Comparison of ENCODE assay signal across 11 cellular contexts in the genomic region with DNA sequence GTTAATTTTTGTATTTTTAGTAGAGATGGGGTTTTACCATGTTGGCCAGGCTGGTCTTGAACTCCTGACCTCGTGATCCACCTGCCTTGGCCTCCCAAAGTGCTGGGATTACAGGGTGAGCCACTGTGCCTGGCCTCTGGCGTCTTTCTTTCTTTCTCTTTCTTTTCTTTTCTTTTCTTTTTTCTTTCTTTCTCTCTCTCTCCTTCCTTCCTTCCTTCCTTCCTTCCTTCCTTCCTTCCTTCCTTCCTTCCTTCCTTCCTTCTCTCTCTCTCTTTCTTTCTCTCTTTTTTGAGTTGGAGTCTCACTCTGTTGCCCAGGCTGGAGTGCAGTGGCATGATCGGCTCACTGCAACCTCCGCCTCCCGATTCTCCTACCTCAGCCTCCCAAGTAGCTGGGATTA. TPM values are rescaled to one million over a fixed set of nuclear protein-coding genes. Genes with fewer than 3 reads are reported as not detected.
"Had no signal": no experiment of that assay in that cellular context is flagged by ENCODE, and none has a peak within 500 bp of the region (broad histone marks: within the 10 kb centered on the region; RNA-seq: fewer than 3 reads in every experiment).

No MANE protein-coding gene starts in this region.

RNA-seq across cellular contexts. Expression of a gene that starts 20.5 kb away (rescaled TPM):
- total RNA-seq: left colon, left lobe of liver, liver, mammary epithelial cell, mononuclear cell, myocyte had no signal
- polyA plus RNA-seq: keratinocyte, liver, mammary epithelial cell had no signal

RNA-seq across cellular contexts. Expression of a gene that starts 30.1 kb away (rescaled TPM):
- total RNA-seq: left colon, left lobe of liver, liver, lung microvascular endothelial cell, mammary epithelial cell, mesenteric fat pad, mononuclear cell, mucosa of gallbladder, myocyte had no signal
- polyA plus RNA-seq: keratinocyte, liver, mammary epithelial cell had no signal

RNA-seq across cellular contexts. Expression of a gene that starts 50.9 kb away (rescaled TPM):
- total RNA-seq: lung microvascular endothelial cell, mammary epithelial cell, mononuclear cell, myocyte had no signal
- polyA plus RNA-seq: immature natural killer cell, keratinocyte, mammary epithelial cell had no signal
